10 cellular contexts compared by ENCODE assay signal in the genomic region with DNA sequence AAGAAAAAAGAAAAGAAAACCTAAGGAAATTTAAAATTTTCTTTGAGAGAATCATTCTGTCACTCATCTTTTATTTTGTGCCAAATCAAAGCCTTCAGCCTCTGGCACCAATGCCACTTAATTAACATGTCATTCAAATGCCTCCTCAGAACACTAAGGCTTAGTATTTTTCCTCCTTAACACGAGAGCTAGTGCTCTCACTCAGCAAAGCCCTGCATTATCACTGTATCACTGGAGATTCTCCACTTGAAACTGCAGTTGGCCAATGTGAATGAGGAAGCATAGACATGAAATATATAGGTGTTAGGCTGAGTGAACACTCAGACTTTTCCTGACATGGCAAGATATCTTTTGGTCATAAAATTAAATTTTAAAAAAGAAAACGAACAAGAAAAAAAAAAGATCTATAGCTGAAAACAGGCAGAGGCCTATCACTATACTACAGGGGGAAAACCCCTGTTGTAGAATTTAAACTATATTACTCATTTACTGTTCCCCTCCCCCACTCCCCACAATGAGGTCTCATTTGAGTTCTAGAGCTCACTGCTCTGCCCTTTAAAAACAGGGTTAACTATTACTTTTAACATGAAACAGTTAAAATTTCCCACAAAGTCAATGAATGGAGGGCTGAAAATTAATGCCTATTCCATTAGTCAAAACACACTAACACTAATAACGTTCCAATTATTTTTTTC. TPM values are rescaled to one million over a fixed set of nuclear protein-coding genes. Genes with fewer than 3 reads are reported as not detected.
A peak's percentile ranks its signal among the peaks of the same experiment; 100 is the strongest.
DNase-seq lines count a peak whose midpoint lies in the region; ATAC-seq and TF ChIP-seq lines count a peak whose summit lies in the region.
"Had no signal": no experiment of that assay in that cellular context is flagged by ENCODE, and none has a peak within 500 bp of the region (broad histone marks: within the 10 kb centered on the region; RNA-seq: fewer than 3 reads in every experiment).

No MANE protein-coding gene starts in this region.

- ATAC-seq in GM18499 (IDR thresholded peaks at IDR 0.05; ENCODE audit: insufficient read depth, unreplicated experiment), result peak; percentile 50
- ATAC-seq in GM21381 (IDR thresholded peaks at IDR 0.05; ENCODE audit: unreplicated experiment), result peak; percentile 46
- ATAC-seq in HG03565 (IDR thresholded peaks at IDR 0.05; ENCODE audit: unreplicated experiment), result peak; percentile 67

- intact Hi-C loops in lower leg skin (cut with DNase I; ENCODE audit: low total_unique reads), result no loop called here

- no peak overlapping the region for H3K27ac Mint-ChIP-seq in chondrocyte (ENCODE audit: unreplicated experiment)

- H3K27ac ChIP-seq in ectodermal cell (ENCODE audit: insufficient read depth, low read depth, low read length, poor library complexity, severe bottlenecking), result peak overlapping the region; percentile 8
- H3K27ac ChIP-seq: neutrophil had no signal

- peaks cover 9% of the 10 kb centered on the region for H3K36me3 Mint-ChIP-seq in chondrocyte (ENCODE audit: low read depth)

- no peak overlapping the region for H3K4me3 Mint-ChIP-seq in chondrocyte (ENCODE audit: unreplicated experiment)

- 44 to 45% methylated on average over 2 of the region's 3 CpGs for WGBS in ectodermal cell, 2 experiments
- WGBS in lower leg skin, 2 donors, result 41 to 59% methylated on average over 3 of the region's 3 CpGs

- TF ChIP-seq POLR2A in lower leg skin (IDR thresholded peaks at IDR 0.05), result no peak

- no peaks in the 10 kb centered on the region for H3K27me3 ChIP-seq in ectodermal cell (ENCODE audit: control insufficient read depth, insufficient read depth, low read length, poor library complexity, severe bottlenecking)
- H3K27me3 ChIP-seq: neutrophil had no signal

- H3K9me3 Mint-ChIP-seq in chondrocyte (ENCODE audit: low read depth), result no peaks in the 10 kb centered on the region

- H3K27me3 Mint-ChIP-seq in chondrocyte (ENCODE audit: low read depth), result no peaks in the 10 kb centered on the region

- peaks cover 12% of the 10 kb centered on the region for H3K36me3 ChIP-seq in ectodermal cell (ENCODE audit: control insufficient read depth, insufficient read depth, low read length)

- no peaks in the 10 kb centered on the region for H3K9me3 ChIP-seq in ectodermal cell (ENCODE audit: control insufficient read depth, low read length)
- H3K9me3 ChIP-seq: neutrophil had no signal

- H3K4me3 ChIP-seq in ectodermal cell (ENCODE audit: insufficient read depth, low read depth, low read length), result no peak overlapping the region
- H3K4me3 ChIP-seq in lower leg skin (ENCODE audit: low read depth, poor library complexity, severe bottlenecking), result no peak overlapping the region

- H3K4me1 Mint-ChIP-seq in chondrocyte (ENCODE audit: low read depth), result peaks cover 17% of the 10 kb centered on the region

- peaks cover 33% of the 10 kb centered on the region for H3K4me1 ChIP-seq in ectodermal cell (ENCODE audit: control insufficient read depth, insufficient read depth, low read length)

- TF ChIP-seq CTCF in chondrocyte (IDR thresholded peaks at IDR 0.05) (no peak), lower leg skin (IDR thresholded peaks at IDR 0.05) (no peak)

- DNase-seq in activated effector memory CD4-positive, alpha-beta T cell treated with Interleukin-2 at 50 U/mL for 16 hours, result no peak
- no peak for DNase-seq in chondrocyte (ENCODE audit: low spot score)
- DNase-seq in lower leg skin (ENCODE audit: low spot score in 2 of 2), result no peak
- DNase-seq in anterior cingulate cortex (lab: John Stamatoyannopoulos, UW), result no peak
- DNase-seq: MM.1S had no signal

RNA-seq across cellular contexts. Expression of a gene that starts 5.1 kb away (rescaled TPM):
- polyA plus RNA-seq in ectodermal cell (2013, experiment 1 of 4), result 49.4 TPM
- 42.1 TPM for polyA plus RNA-seq in ectodermal cell (2013, experiment 2 of 4)
- polyA plus RNA-seq in ectodermal cell (2013, experiment 3 of 4), result 43.5 TPM
- polyA plus RNA-seq in ectodermal cell (2013, experiment 4 of 4), result 45.0 TPM
- 19.4 to 23.0 TPM (median 21.9 TPM) in 3 replicates for total RNA-seq in chondrocyte
- total RNA-seq in lower leg skin, result 10 to 100 TPM; 17.2 to 35.8 (median 21.0) TPM
